ENCODE assay signal across 8 cellular contexts in the genomic region with DNA sequence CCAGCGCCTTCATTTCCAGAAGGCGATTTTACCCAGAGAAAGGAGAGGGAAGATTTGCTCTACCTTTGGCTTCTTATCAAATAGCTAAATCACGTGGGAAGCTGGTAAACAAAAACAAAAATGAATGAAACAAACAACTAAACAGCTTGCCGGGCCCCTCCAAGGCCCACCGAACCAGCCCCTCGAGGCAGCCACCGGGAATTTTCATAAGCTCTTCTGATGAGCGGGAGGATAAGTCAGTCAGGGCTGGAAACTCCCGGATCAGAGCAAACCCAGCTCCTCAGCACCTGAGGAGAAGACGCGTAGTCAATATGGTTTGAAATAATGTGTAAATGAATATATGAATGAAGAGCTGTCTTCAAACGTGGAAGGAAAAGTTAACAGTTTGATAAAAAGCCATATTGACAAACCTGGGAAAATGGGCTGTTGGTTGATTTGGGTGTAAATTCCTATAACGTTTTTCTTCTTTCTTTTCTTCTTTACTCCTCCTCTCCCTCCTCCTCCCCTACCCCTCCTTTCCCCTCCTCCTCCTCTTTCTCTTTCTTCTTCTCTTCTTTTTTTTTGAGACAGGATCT. TPM values are rescaled to one million over a fixed set of nuclear protein-coding genes. Genes with fewer than 3 reads are reported as not detected.
A peak's percentile ranks its signal among the peaks of the same experiment; 100 is the strongest.
DNase-seq lines count a peak whose midpoint lies in the region; ATAC-seq and TF ChIP-seq lines count a peak whose summit lies in the region.

No MANE protein-coding gene starts in this region.

- H3K27me3 ChIP-seq in DND-41 (ENCODE audit: insufficient read depth, low read length, poor library complexity) (no peaks in the 10 kb centered on the region), Peyer's patch (no peaks in the 10 kb centered on the region), parathyroid adenoma (ENCODE audit: control insufficient read depth, insufficient read depth, low read length) (no peaks in the 10 kb centered on the region)

- H3K79me2 ChIP-seq in DND-41 (ENCODE audit: insufficient read depth, low read length) (no peaks in the 10 kb centered on the region), parathyroid adenoma (no peaks in the 10 kb centered on the region)

- H3K9me3 ChIP-seq in DND-41 (ENCODE audit: insufficient read depth, low read length, severe bottlenecking) (no peaks in the 10 kb centered on the region), Peyer's patch (no peaks in the 10 kb centered on the region), parathyroid adenoma (ENCODE audit: control insufficient read depth, low read length) (no peaks in the 10 kb centered on the region)

- TF ChIP-seq CTCF in DND-41 (IDR thresholded peaks at IDR 0.05; ENCODE audit: borderline replicate concordance, extremely low read depth, low read length, poor library complexity, severe bottlenecking): no peak
- no peak for TF ChIP-seq CTCF in Peyer's patch (IDR thresholded peaks at IDR 0.05)
- no peak for TF ChIP-seq CTCF in parathyroid adenoma (IDR thresholded peaks at IDR 0.05)

- H3K36me3 ChIP-seq in DND-41 (ENCODE audit: insufficient read depth, low read length): no peaks in the 10 kb centered on the region
- H3K36me3 ChIP-seq in Peyer's patch: no peaks in the 10 kb centered on the region
- no peaks in the 10 kb centered on the region for H3K36me3 ChIP-seq in parathyroid adenoma (ENCODE audit: control insufficient read depth, insufficient read depth, low read length)

- peak overlapping the region; percentile 69 for H3K9ac ChIP-seq in DND-41 (ENCODE audit: low read depth, low read length)
- H3K9ac ChIP-seq in parathyroid adenoma: no peak overlapping the region

- ATAC-seq in DND-41 (ENCODE audit: insufficient read depth, low read depth) (no peak), HG03045 (IDR thresholded peaks at IDR 0.05; ENCODE audit: unreplicated experiment) (no peak)

- no peaks in the 10 kb centered on the region for H4K20me1 ChIP-seq in DND-41 (ENCODE audit: insufficient read depth, low read length)

- peak overlapping the region; percentile 72 for H3K4me2 ChIP-seq in DND-41 (ENCODE audit: insufficient read depth, low read length)
- H3K4me2 ChIP-seq in parathyroid adenoma (ENCODE audit: low read length): peak overlapping the region; percentile 88

- DNase-seq in DND-41: no peak
- no peak for DNase-seq in Peyer's patch
- no peak for DNase-seq in erythroblast (lab: John Stamatoyannopoulos, UW)
- DNase-seq in occipital lobe (lab: John Stamatoyannopoulos, UW): no peak
- no peak for DNase-seq in pons (ENCODE audit: low spot score)
- DNase-seq in NCI-H2171 (lab: John Stamatoyannopoulos, UW): no peak

- no peak for TF ChIP-seq POLR2A in Peyer's patch (IDR thresholded peaks at IDR 0.05)
- peak; percentile 51 for TF ChIP-seq POLR2A in erythroblast (IDR thresholded peaks at IDR 0.05; ENCODE audit: low read length)

- H2AFZ ChIP-seq in DND-41 (ENCODE audit: low read depth, low read length) (peak overlapping the region; percentile 90), parathyroid adenoma (peak overlapping the region; percentile 94)

- H3K27ac ChIP-seq in DND-41 (ENCODE audit: low read length): peak overlapping the region; percentile 86
- peak overlapping the region; percentile 79 to 89 (median 82) for H3K27ac ChIP-seq in Peyer's patch
- H3K27ac ChIP-seq in parathyroid adenoma: peak overlapping the region; percentile 78

- peaks cover 20% of the 10 kb centered on the region for H3K4me1 ChIP-seq in DND-41 (ENCODE audit: insufficient read depth, low read length)
- H3K4me1 ChIP-seq in Peyer's patch: peaks cover 0 to 24% (median 11%) of the 10 kb centered on the region in 4 donors
- H3K4me1 ChIP-seq in parathyroid adenoma: no peaks in the 10 kb centered on the region

- H3K4me3 ChIP-seq in DND-41 (ENCODE audit: low read depth in 1 of 2, low read length in 2 of 2) (peak overlapping the region; percentile 33 to 66; a peak in 3 of 4 replicates), Peyer's patch (peak overlapping the region; percentile 46 to 66 (median 58)), parathyroid adenoma (ENCODE audit: low read depth, low read length) (peak overlapping the region; percentile 58)

RNA-seq across cellular contexts. Expression of a gene that starts 10.7 kb away (rescaled TPM):
- total RNA-seq in Peyer's patch (100 to 1,000 TPM; 245 to 770 (median 386) TPM), occipital lobe (40.1 TPM)

RNA-seq across cellular contexts. Expression of a gene that starts 49.1 kb away (rescaled TPM):
- total RNA-seq in Peyer's patch: 10 to 100 TPM in 1 of 4 donors, 1 to 10 TPM in 3; 2.2 to 33.8 (median 6.0) TPM
- total RNA-seq in occipital lobe: 4.7 TPM
